ENCODE assay signal across 8 cellular contexts in genomic region chr15:92821491-92822116, GRCh38.
A peak's percentile ranks its signal among the peaks of the same experiment; 100 is the strongest.
DNase-seq lines count a peak whose midpoint lies in the region; ATAC-seq, FAIRE-seq and TF ChIP-seq lines count a peak whose summit lies in the region.

No MANE protein-coding gene starts in this region.

- H3K36me3 ChIP-seq in HCT116 (ENCODE audit: control insufficient read depth in 1 of 2, insufficient read depth in 2 of 2, low read length in 2 of 2) (no peaks in the 10 kb centered on the region), lower lobe of right lung (no peaks in the 10 kb centered on the region), tibial nerve (no peaks in the 10 kb centered on the region)

- peaks cover 67% of the 10 kb centered on the region for H3K4me1 Mint-ChIP-seq in activated CD4-positive, alpha-beta memory T cell treated with anti-CD3 and anti-CD28 coated beads, Interleukin-2, amount 10 ng/mL, durations not matched to agents 7 days and 5 days

- intact Hi-C loops in HCT116 (cut with micrococcal nuclease) (loop anchor here (2.0 to 5.0 kb wide), 3 partner anchors 17 to 81 kb away; partner anchors contain the start of gene CHD2), lower lobe of right lung (cut with DNase I) (no loop called here)

- H3K4me2 ChIP-seq in A549 (peak overlapping the region; percentile 92), HCT116 (ENCODE audit: low read length) (peak overlapping the region; percentile 73)

- 71% methylated on average over 5 of the region's 5 CpGs for WGBS in A549 (ENCODE audit: missing lambda C conversion rate)
- WGBS in tibial nerve, 2 donors = 87 to 88% methylated on average over 5 of the region's 5 CpGs

- peak overlapping the region; percentile 80 for H3K27ac Mint-ChIP-seq in activated CD4-positive, alpha-beta memory T cell treated with anti-CD3 and anti-CD28 coated beads, Interleukin-2, amount 10 ng/mL, durations not matched to agents 7 days and 5 days

- H3K9me3 ChIP-seq in A549 (no peaks in the 10 kb centered on the region), HCT116 (ENCODE audit: control insufficient read depth in 1 of 2, insufficient read depth in 1 of 2, low read depth in 1 of 2, low read length in 2 of 2) (no peaks in the 10 kb centered on the region), lower lobe of right lung (no peaks in the 10 kb centered on the region), tibial nerve (no peaks in the 10 kb centered on the region)

- TF ChIP-seq EP300 in A549 (IDR thresholded peaks at IDR 0.05) (no peak), tibial nerve (IDR thresholded peaks at IDR 0.05) (no peak)

- TF ChIP-seq CTCF in A549 (IDR thresholded peaks at IDR 0.05) = no peak
- no peak for TF ChIP-seq CTCF in HCT116 (IDR thresholded peaks at IDR 0.05 in 2 of 3, conservative IDR thresholded peaks at IDR 0.05 in 1 of 3; ENCODE audit: borderline replicate concordance in 1 of 3, insufficient read depth in 1 of 3, low read depth in 2 of 3, low read length in 2 of 3)
- no peak for TF ChIP-seq CTCF in lower lobe of right lung (IDR thresholded peaks at IDR 0.05)
- TF ChIP-seq CTCF in tibial nerve (IDR thresholded peaks at IDR 0.05) = no peak

- H3K27ac ChIP-seq in A549 (peak overlapping the region; percentile 90 to 92), HCT116 (ENCODE audit: low read depth, low read length) (peak overlapping the region; percentile 44; the same call in 1 of the 2 replicates), lower lobe of right lung (peak overlapping the region; percentile 86), tibial nerve (no peak overlapping the region)

- no peak for TF ChIP-seq POLR2A in A549 (IDR thresholded peaks at IDR 0.05; ENCODE audit: low read length)
- no peak for TF ChIP-seq POLR2A in HCT116 (IDR thresholded peaks at IDR 0.05; ENCODE audit: borderline replicate concordance, extremely low read depth, insufficient read depth, insufficient read length)
- no peak for TF ChIP-seq POLR2A in tibial nerve (IDR thresholded peaks at IDR 0.05)

- H3K36me3 Mint-ChIP-seq in activated CD4-positive, alpha-beta memory T cell treated with anti-CD3 and anti-CD28 coated beads, Interleukin-2, amount 10 ng/mL, durations not matched to agents 7 days and 5 days (ENCODE audit: low read depth) = no peaks in the 10 kb centered on the region

- no peaks in the 10 kb centered on the region for H3K79me2 ChIP-seq in HCT116 (ENCODE audit: insufficient read depth, low read length)

- H2AFZ ChIP-seq in HCT116 (ENCODE audit: low read depth, low read length, poor library complexity, severe bottlenecking) = no peak overlapping the region

- H3K27me3 ChIP-seq in HCT116 (ENCODE audit: insufficient read depth, low read length) (no peaks in the 10 kb centered on the region), lower lobe of right lung (ENCODE audit: low read depth) (no peaks in the 10 kb centered on the region), tibial nerve (no peaks in the 10 kb centered on the region)

- H3K27me3 Mint-ChIP-seq in activated CD4-positive, alpha-beta memory T cell treated with anti-CD3 and anti-CD28 coated beads, Interleukin-2, amount 10 ng/mL, durations not matched to agents 7 days and 5 days = no peaks in the 10 kb centered on the region

- no peak for TF ChIP-seq RAD21 in A549 (conservative IDR thresholded peaks at IDR 0.05 in 1 of 2, IDR thresholded peaks at IDR 0.05 in 1 of 2)
- no peak for TF ChIP-seq RAD21 in HCT116 (IDR thresholded peaks at IDR 0.05; ENCODE audit: low read depth)

- H3K4me3 Mint-ChIP-seq in activated CD4-positive, alpha-beta memory T cell treated with anti-CD3 and anti-CD28 coated beads, Interleukin-2, amount 10 ng/mL, durations not matched to agents 7 days and 5 days = peak overlapping the region; percentile 42

- DNase-seq in A549 (ENCODE audit: low read depth in 1 of 2, low spot score in 1 of 2) (no peak), HCT116 (ENCODE audit: low read depth, low spot score) (no peak), lower lobe of right lung (no peak), tibial nerve (ENCODE audit: low spot score in 2 of 2) (no peak), AG08395 (ENCODE audit: low spot score) (no peak), NCI-H82 treated with DMSO at 0.1 percent for 48 hours (lab: John Stamatoyannopoulos, UW; ENCODE audit: unreplicated experiment) (no peak)
- no peak for DNase-seq in activated CD4-positive, alpha-beta memory T cell treated with anti-CD3 and anti-CD28 coated beads, Interleukin-2, amount 10 ng/mL, durations not matched to agents 7 days and 5 days

- no peaks in the 10 kb centered on the region for H3K9me3 Mint-ChIP-seq in activated CD4-positive, alpha-beta memory T cell treated with anti-CD3 and anti-CD28 coated beads, Interleukin-2, amount 10 ng/mL, durations not matched to agents 7 days and 5 days

- H3K9me2 ChIP-seq in HCT116 (ENCODE audit: insufficient read depth) = no peaks in the 10 kb centered on the region

- H3K4me1 ChIP-seq in A549 (peaks cover 52% of the 10 kb centered on the region), HCT116 (ENCODE audit: control insufficient read depth in 1 of 2, insufficient read depth in 2 of 2, low read length in 2 of 2) (peaks cover 41 to 66% of the 10 kb centered on the region in 2 experiments), lower lobe of right lung (peaks cover 32% of the 10 kb centered on the region), tibial nerve (peaks cover 0 to 20% (median 6%) of the 10 kb centered on the region in 4 donors)

- peak overlapping the region; percentile 41 for H3K9ac ChIP-seq in HCT116 (ENCODE audit: low read length)

- CTCF ChIA-PET in A549 (lab: Yijun Ruan, JAX) = interaction anchor here (0.6 to 4.8 kb wide), 9 partner anchors 9 to 96 kb away, joined by 3 to 45 read pairs (median 5); no protein-coding TSS in a partner anchor
- CTCF ChIA-PET in HCT116 (lab: Charles Lee) = interaction anchor here (1.3 to 2.1 kb wide), 3 partner anchors 11 to 78 kb away, joined by 3 to 11 read pairs (median 4); partner anchors contain the start of gene CHD2
- CTCF ChIA-PET in activated CD4-positive, alpha-beta memory T cell treated with anti-CD3 and anti-CD28 coated beads, Interleukin-2, amount 10 ng/mL, durations not matched to agents 7 days and 5 days (lab: Charles Lee) = interaction anchor here (0.7 to 5.8 kb wide), 9 partner anchors 10 to 68 kb away, joined by 3 to 69 read pairs (median 4); no protein-coding TSS in a partner anchor

- ATAC-seq in A549 = no peak
- ATAC-seq in HCT116 = 0 out of 2 replicates have a peak, but pooled peaks have one; percentile 21
- peak; percentile 68 to 76 for ATAC-seq in lower lobe of right lung
- ATAC-seq in GM19035 (IDR thresholded peaks at IDR 0.05; ENCODE audit: unreplicated experiment) = no peak

- POLR2A ChIA-PET in A549 (lab: Yijun Ruan, JAX) = interaction anchor here (1.0 to 11.4 kb wide), 8 partner anchors 10 to 82 kb away, joined by 3 to 231 read pairs (median 6); partner anchors contain the start of gene CHD2
- POLR2A ChIA-PET in HCT116 (lab: Charles Lee) = interaction anchor here (0.9 to 4.7 kb wide), 8 partner anchors 10 to 100 kb away, joined by 3 to 37 read pairs (median 6); partner anchors contain the start of gene CHD2
- POLR2A ChIA-PET in activated CD4-positive, alpha-beta memory T cell treated with anti-CD3 and anti-CD28 coated beads, Interleukin-2, amount 10 ng/mL, durations not matched to agents 7 days and 5 days (lab: Charles Lee) = interaction anchor here (0.8 to 11.4 kb wide), 10 partner anchors 8 to 96 kb away, joined by 5 to 452 read pairs (median 40); partner anchors contain the start of gene CHD2

- RAD21 ChIA-PET in HCT116 (lab: Charles Lee; ENCODE audit: low non-redundant PET in 1 of 2, low total read pairs in 2 of 2, uncharacterized antibody in 2 of 2, unreplicated experiment in 2 of 2) = interaction anchor here (1.1 to 1.2 kb wide), 2 partner anchors 60 to 61 kb away, joined by 5 to 6 read pairs; no protein-coding TSS in a partner anchor

- H3K4me3 ChIP-seq in A549 = no peak overlapping the region
- H3K4me3 ChIP-seq in HCT116 (replicated peaks in 1 of 2; ENCODE audit: low read depth in 1 of 2, low read length in 2 of 2) = peak overlapping the region in 1 of 2 experiments; percentile 26; a peak in 2 of 4 replicates
- no peak overlapping the region for H3K4me3 ChIP-seq in lower lobe of right lung
- H3K4me3 ChIP-seq in tibial nerve = no peak overlapping the region

- BruUV-seq in HCT116 (replicated peaks; lab: Mats Ljungman, UMichigan) = no TSS peak

- no peaks in the 10 kb centered on the region for H4K20me1 ChIP-seq in HCT116 (ENCODE audit: insufficient read depth)

- no peak for FAIRE-seq in A549 (lab: Jason Lieb, UNC)

TF ChIP-seq in A549, 52 proteins besides CTCF, POLR2A, EP300 and RAD21:
- TF ChIP-seq ZNF302 (CRISPR knock-in tag; IDR thresholded peaks at IDR 0.05) = 0 out of 2 replicates have a peak, but pooled peaks have one; percentile 21
- TF ChIP-seq FOSL2 (IDR thresholded peaks at IDR 0.05) = no peak
- peak; percentile 41 for TF ChIP-seq FOSL2 (CRISPR knock-in tag; IDR thresholded peaks at IDR 0.05)
- no peak for TF ChIP-seq CBX2 (IDR thresholded peaks at IDR 0.05; ENCODE audit: borderline replicate concordance, low read depth)
- TF ChIP-seq RNF2 (IDR thresholded peaks at IDR 0.05; ENCODE audit: borderline replicate concordance, low read depth) = no peak
- no peak for TF ChIP-seq TP53 (CRISPR knock-in tag; IDR thresholded peaks at IDR 0.05)
- TF ChIP-seq, protein P1, sequence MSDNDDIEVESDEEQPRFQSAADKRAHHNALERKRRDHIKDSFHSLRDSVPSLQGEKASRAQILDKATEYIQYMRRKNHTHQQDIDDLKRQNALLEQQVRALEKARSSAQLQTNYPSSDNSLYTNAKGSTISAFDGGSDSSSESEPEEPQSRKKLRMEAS (IDR thresholded peaks at IDR 0.05) = peak; percentile 16; the same call in 1 of the 2 replicates
- no peak for TF ChIP-seq SREBF2 (IDR thresholded peaks at IDR 0.05)

TF ChIP-seq in HCT116, 20 proteins besides CTCF, POLR2A, EP300 and RAD21 (continues in another document):
- TF ChIP-seq CEBPB (IDR thresholded peaks at IDR 0.05; ENCODE audit: low read depth) = no peak
- TF ChIP-seq SIN3A (IDR thresholded peaks at IDR 0.05; ENCODE audit: low read depth) = no peak
- TF ChIP-seq EZH2 (IDR thresholded peaks at IDR 0.05) = no peak
- TF ChIP-seq JUND (IDR thresholded peaks at IDR 0.05) = peak; percentile 44; the same call in 1 of the 2 replicates
- TF ChIP-seq POLR2AphosphoS5 (IDR thresholded peaks at IDR 0.05; ENCODE audit: low read depth, low read length) = peak; percentile 37
- TF ChIP-seq TCF7L2 (IDR thresholded peaks at IDR 0.05; ENCODE audit: borderline replicate concordance, extremely low read depth, insufficient read depth, insufficient read length) = no peak
- peak; percentile 60 for TF ChIP-seq FOSL1 (IDR thresholded peaks at IDR 0.05; ENCODE audit: low read depth)
- TF ChIP-seq SRF (IDR thresholded peaks at IDR 0.05; ENCODE audit: low read depth) = no peak

Comparison
In these comparisons a context has a peak if more than half of its experiments do, and no peak if none do; other contexts are left out.
1. ATAC-seq: peak in HCT116 (single experiment) and lower lobe of right lung (2 of 2); none in A549 (0 of 2) and GM19035 (single experiment).
2. H3K27ac ChIP-seq: peak in A549 (2 of 2), HCT116 (single experiment) and lower lobe of right lung (single experiment); none in tibial nerve (0 of 4).